In the genomic region with DNA sequence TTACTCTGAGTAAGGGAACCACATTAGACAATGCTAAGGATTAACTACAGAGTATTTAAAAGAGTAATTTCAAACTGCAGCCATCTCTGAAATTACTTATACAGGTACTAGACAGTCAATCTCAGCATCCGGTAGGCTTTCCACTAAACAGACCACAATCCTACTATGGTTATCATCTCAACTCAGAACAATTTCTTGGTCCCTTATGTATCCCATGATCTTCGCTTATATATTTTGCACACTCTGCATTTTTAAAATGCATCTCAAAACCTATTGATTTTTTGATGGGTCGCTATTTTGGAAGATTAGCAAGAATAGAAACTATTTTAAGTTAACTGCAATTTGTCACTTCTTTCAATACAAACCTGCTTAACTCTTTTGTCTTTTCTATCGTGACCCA, we compare ENCODE assay signal across 8 cellular contexts. TPM values are rescaled to one million over a fixed set of nuclear protein-coding genes. Genes with fewer than 3 reads are reported as not detected.
DNase-seq lines count a peak whose midpoint lies in the region; ATAC-seq and TF ChIP-seq lines count a peak whose summit lies in the region.

No MANE protein-coding gene starts in this region.

- H3K9me3 ChIP-seq in left ventricle myocardium inferior (replicated peaks) = no peaks in the 10 kb centered on the region
- no peaks in the 10 kb centered on the region for H3K9me3 ChIP-seq in adipocyte (ENCODE audit: control insufficient read depth, low read length)
- no peaks in the 10 kb centered on the region for H3K9me3 ChIP-seq in lower lobe of right lung
- H3K9me3 ChIP-seq in uterus = no peaks in the 10 kb centered on the region

- no peaks in the 10 kb centered on the region for H3K27me3 ChIP-seq in left ventricle myocardium inferior (ENCODE audit: low read depth)
- no peaks in the 10 kb centered on the region for H3K27me3 ChIP-seq in adipocyte (replicated peaks; ENCODE audit: control insufficient read depth, insufficient read depth, low read length)
- no peaks in the 10 kb centered on the region for H3K27me3 ChIP-seq in lower lobe of right lung (ENCODE audit: low read depth)
- no peaks in the 10 kb centered on the region for H3K27me3 ChIP-seq in uterus

- peak overlapping the region; percentile 94 for H3K9ac ChIP-seq in adipocyte (ENCODE audit: low read length)

- H3K36me3 ChIP-seq in left ventricle myocardium inferior = peaks cover 13% of the 10 kb centered on the region
- peaks cover 11% of the 10 kb centered on the region for H3K36me3 ChIP-seq in adipocyte (ENCODE audit: control insufficient read depth, insufficient read depth, low read length, severe bottlenecking)
- peaks cover 18% of the 10 kb centered on the region for H3K36me3 ChIP-seq in lower lobe of right lung
- no peaks in the 10 kb centered on the region for H3K36me3 ChIP-seq in uterus

- WGBS in lower leg skin, 2 donors = 21 to 23% methylated on average over 4 of the region's 4 CpGs

- no peak for ATAC-seq in left ventricle myocardium superior
- ATAC-seq in lower lobe of right lung = no peak
- no peak for ATAC-seq in HG03571 (IDR thresholded peaks at IDR 0.05; ENCODE audit: unreplicated experiment)

- H3K27ac ChIP-seq in left ventricle myocardium inferior (replicated peaks) (peak overlapping the region; percentile 99), lower lobe of right lung (peak overlapping the region; percentile 98), uterus (peak overlapping the region; percentile 92 to 99)

- TF ChIP-seq POLR2A in uterus (IDR thresholded peaks at IDR 0.05) (no peak), lower leg skin (IDR thresholded peaks at IDR 0.05) (no peak)

- H3K4me3 ChIP-seq in left ventricle myocardium inferior (peak overlapping the region; percentile 82), adipocyte (ENCODE audit: low read length) (peak overlapping the region; percentile 96), lower lobe of right lung (peak overlapping the region; percentile 77), uterus (peak overlapping the region; percentile 53 to 94), lower leg skin (ENCODE audit: low read depth, poor library complexity, severe bottlenecking) (no peak overlapping the region)

- DNase-seq in left ventricle myocardium inferior = no peak
- DNase-seq in left ventricle myocardium superior = no peak
- DNase-seq in adipocyte (ENCODE audit: low read depth) = no peak
- no peak for DNase-seq in lower lobe of right lung
- no peak for DNase-seq in uterus
- no peak for DNase-seq in lower leg skin (ENCODE audit: low spot score in 2 of 2)
- DNase-seq in NCI-H2107 (lab: John Stamatoyannopoulos, UW) = no peak

- H3K4me1 ChIP-seq in left ventricle myocardium inferior (peaks cover 70% of the 10 kb centered on the region), adipocyte (ENCODE audit: control insufficient read depth, insufficient read depth, low read length) (peaks cover 33% of the 10 kb centered on the region), lower lobe of right lung (peaks cover 57% of the 10 kb centered on the region), uterus (peaks cover 0 to 8% of the 10 kb centered on the region in 2 donors)

- TF ChIP-seq CTCF in left ventricle myocardium inferior (IDR thresholded peaks at IDR 0.05; ENCODE audit: borderline replicate concordance) (no peak), lower lobe of right lung (IDR thresholded peaks at IDR 0.05) (no peak), uterus (IDR thresholded peaks at IDR 0.05) (no peak), lower leg skin (IDR thresholded peaks at IDR 0.05) (no peak)

- intact Hi-C loops in left ventricle myocardium inferior (cut with micrococcal nuclease) (no loop called here), left ventricle myocardium superior (cut with micrococcal nuclease) (no loop called here), lower lobe of right lung (cut with DNase I) (no loop called here), uterus (cut with DNase I; ENCODE audit: low total_unique reads) (no loop called here), lower leg skin (cut with DNase I; ENCODE audit: low total_unique reads) (no loop called here)

RNA-seq across cellular contexts. Expression of gene PPP4R1, which starts 1.4 kb away (rescaled TPM):
- total RNA-seq in left ventricle myocardium inferior (53.5 TPM), left ventricle myocardium superior (59.2 TPM), lower lobe of right lung (114 TPM), uterus (100 to 1,000 TPM; 103 to 720 (median 185) TPM), lower leg skin (100 to 1,000 TPM in 1 of 4 donors, 10 to 100 TPM in 3; 50.0 to 129 (median 68.0) TPM)
